In the genomic region with DNA sequence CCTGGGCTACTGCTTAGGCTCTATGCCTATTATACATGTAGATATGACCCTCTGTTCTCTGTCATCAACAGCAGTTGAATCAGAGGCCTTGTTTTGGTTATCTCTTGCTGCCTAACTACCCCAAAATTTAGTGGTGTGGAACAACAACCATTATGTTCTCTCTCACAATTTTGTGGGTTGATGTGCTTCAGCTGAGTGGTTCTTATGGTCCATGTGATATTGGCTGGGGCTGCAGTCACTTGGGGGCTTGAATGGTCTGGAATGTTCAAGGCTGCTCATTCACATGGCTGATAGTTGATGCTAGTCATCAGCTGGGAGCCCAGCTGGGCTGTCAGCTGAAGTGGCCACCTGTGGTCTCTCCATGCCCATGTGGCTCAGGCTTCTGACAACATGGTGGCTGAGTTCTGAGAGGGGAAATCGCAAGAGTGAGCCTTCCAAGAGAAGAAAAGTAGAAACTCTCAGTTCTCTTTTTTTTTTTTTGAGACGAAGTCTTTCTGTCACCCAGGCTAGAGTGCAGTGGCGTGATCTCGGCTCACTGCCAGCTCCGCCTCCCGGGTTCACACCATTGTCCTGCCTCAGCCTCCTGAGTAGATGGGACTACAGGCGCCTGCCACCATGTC, we compare ENCODE assay signal across 10 cellular contexts. TPM values are rescaled to one million over a fixed set of nuclear protein-coding genes. Genes with fewer than 3 reads are reported as not detected.
DNase-seq lines count a peak whose midpoint lies in the region; ATAC-seq, FAIRE-seq and TF ChIP-seq lines count a peak whose summit lies in the region.
"Had no signal": no experiment of that assay in that cellular context is flagged by ENCODE, and none has a peak within 500 bp of the region (broad histone marks: within the 10 kb centered on the region; RNA-seq: fewer than 3 reads in every experiment).

No MANE protein-coding gene starts in this region.

- WGBS in prostate gland: 80% methylated on average over 7 of the region's 7 CpGs

- H3K4me3 ChIP-seq in BLaER1 (no peak overlapping the region), OCI-LY7 (ENCODE audit: low read depth, low read length, poor library complexity, severe bottlenecking) (peak overlapping the region; percentile 14), prostate gland (no peak overlapping the region)
- no peak overlapping the region for H3K4me3 ChIP-seq in effector memory CD4-positive, alpha-beta T cell (ENCODE audit: insufficient read depth, low read depth, low read length, poor library complexity, severe bottlenecking)

- no peak for TF ChIP-seq CTCF in OCI-LY7 (conservative IDR thresholded peaks at IDR 0.05; ENCODE audit: low read length)
- TF ChIP-seq CTCF in prostate gland (IDR thresholded peaks at IDR 0.05): no peak

- H3K4me3 Mint-ChIP-seq in activated T-helper 1 cell treated with anti-CD3 and anti-CD28 coated beads, Interleukin-12 subunit alpha, Interleukin-12 subunit beta, Interleukin-2, Interleukin-4 antibody, amounts not matched to agents 30 ng/mL and 10 ng/mL and 1 ng/mL, durations not matched to agents 14 hours and 24 hours and 36 hours: no peak overlapping the region
- H3K4me3 Mint-ChIP-seq: T-helper 1 cell treated with Interleukin-12 subunit alpha and Interleukin-12 subunit beta and Interleukin-4 antibody, amounts not matched to agents 30 μg/mL and 1 μg/mL, for 36 hours had no signal

- H3K27me3 Mint-ChIP-seq in activated T-helper 1 cell treated with anti-CD3 and anti-CD28 coated beads, Interleukin-12 subunit alpha, Interleukin-12 subunit beta, Interleukin-2, Interleukin-4 antibody, amounts not matched to agents 30 ng/mL and 10 ng/mL and 1 ng/mL, durations not matched to agents 14 hours and 24 hours and 36 hours (ENCODE audit: insufficient read depth): no peaks in the 10 kb centered on the region

- peak; percentile 49 for DNase-seq in GM19239 (ENCODE audit: insufficient read length, low spot score)
- DNase-seq in OCI-LY7 (ENCODE audit: low spot score): peak; percentile 98
- no peak for DNase-seq in prostate gland (ENCODE audit: low spot score)
- DNase-seq in activated T-helper 1 cell treated with anti-CD3 and anti-CD28 coated beads, Interleukin-12 subunit alpha, Interleukin-12 subunit beta, Interleukin-2, Interleukin-4 antibody, amounts not matched to agents 30 ng/mL and 10 ng/mL and 1 ng/mL, durations not matched to agents 14 hours and 24 hours and 36 hours (ENCODE audit: low spot score): no peak
- no peak for DNase-seq in NCI-H1048 (lab: John Stamatoyannopoulos, UW)
- no peak for DNase-seq in effector memory CD4-positive, alpha-beta T cell

- H3K9me3 ChIP-seq in BLaER1 (0 out of 2 replicates have a peak, but pooled peaks cover 6% of the 10 kb centered on the region), OCI-LY7 (ENCODE audit: low read length) (peaks cover 10% of the 10 kb centered on the region; the same call in 1 of the 2 replicates), prostate gland (no peaks in the 10 kb centered on the region)
- H3K9me3 ChIP-seq in effector memory CD4-positive, alpha-beta T cell (ENCODE audit: control insufficient read depth, low read length): no peaks in the 10 kb centered on the region

- TF ChIP-seq POLR2A in prostate gland (IDR thresholded peaks at IDR 0.05): no peak

- no peaks in the 10 kb centered on the region for H3K27me3 ChIP-seq in BLaER1
- H3K27me3 ChIP-seq in prostate gland (replicated peaks; ENCODE audit: insufficient read depth): no peaks in the 10 kb centered on the region
- H3K27me3 ChIP-seq in effector memory CD4-positive, alpha-beta T cell (replicated peaks; ENCODE audit: control insufficient read depth, insufficient read depth, low read length, poor library complexity, severe bottlenecking): no peaks in the 10 kb centered on the region

- H3K27ac ChIP-seq in BLaER1 (peak overlapping the region; percentile 73), OCI-LY7 (ENCODE audit: low read depth, low read length, poor library complexity, severe bottlenecking) (peak overlapping the region; percentile 97), prostate gland (no peak overlapping the region)
- H3K27ac ChIP-seq in effector memory CD4-positive, alpha-beta T cell (ENCODE audit: insufficient read depth, low read length, poor library complexity, severe bottlenecking): no peak overlapping the region

- peaks cover 1% of the 10 kb centered on the region for H3K36me3 Mint-ChIP-seq in activated T-helper 1 cell treated with anti-CD3 and anti-CD28 coated beads, Interleukin-12 subunit alpha, Interleukin-12 subunit beta, Interleukin-2, Interleukin-4 antibody, amounts not matched to agents 30 ng/mL and 10 ng/mL and 1 ng/mL, durations not matched to agents 14 hours and 24 hours and 36 hours (ENCODE audit: low read depth)

- intact Hi-C loops in OCI-LY7 (cut with micrococcal nuclease; ENCODE audit: unreplicated experiment): loop anchor here (2.0 to 5.0 kb wide), 2 partner anchors 151 to 154 kb away; partner anchors contain the start of genes MCM8 and TRMT6
- intact Hi-C loops in prostate gland (cut with DNase I): no loop called here
- intact Hi-C loops in activated T-helper 1 cell treated with anti-CD3 and anti-CD28 coated beads, Interleukin-12 subunit alpha, Interleukin-12 subunit beta, Interleukin-2, Interleukin-4 antibody, amounts not matched to agents 30 ng/mL and 10 ng/mL and 1 ng/mL, durations not matched to agents 14 hours and 24 hours and 36 hours (cut with micrococcal nuclease): no loop called here

- POLR2A ChIA-PET in OCI-LY7 (lab: Charles Lee): interaction anchor here (0.6 to 3.1 kb wide), 13 partner anchors 10 to 229 kb away, joined by 3 to 14 read pairs (median 6); partner anchors contain the start of gene MCM8

- H2AFZ ChIP-seq in OCI-LY7 (ENCODE audit: low read length): peak overlapping the region; percentile 1; the same call in 1 of the 2 replicates

- H3K9ac ChIP-seq in BLaER1: 0 out of 2 replicates have a peak overlapping the region, but pooled peaks have one; percentile 9

- ATAC-seq in HG03025 (IDR thresholded peaks at IDR 0.05; ENCODE audit: low FRiP score, unreplicated experiment): peak; percentile 94

- no peaks in the 10 kb centered on the region for H4K20me1 ChIP-seq in BLaER1
- no peaks in the 10 kb centered on the region for H4K20me1 ChIP-seq in OCI-LY7 (ENCODE audit: insufficient read depth, low read length)

- H3K36me3 ChIP-seq in BLaER1 (peaks cover 37% of the 10 kb centered on the region), OCI-LY7 (ENCODE audit: insufficient read depth, low read length) (peaks cover 60% of the 10 kb centered on the region), prostate gland (no peaks in the 10 kb centered on the region)
- peaks cover 4% of the 10 kb centered on the region for H3K36me3 ChIP-seq in effector memory CD4-positive, alpha-beta T cell (ENCODE audit: control insufficient read depth, insufficient read depth, low read length)

- H3K4me2 ChIP-seq in BLaER1: peak overlapping the region; percentile 73
- peak overlapping the region; percentile 61 for H3K4me2 ChIP-seq in OCI-LY7 (ENCODE audit: low read length)

- FAIRE-seq in GM19239 (lab: Jason Lieb, UNC): peak; percentile 94
- FAIRE-seq: astrocyte had no signal

- H3K4me1 ChIP-seq in BLaER1 (peaks cover 80% of the 10 kb centered on the region), OCI-LY7 (ENCODE audit: insufficient read depth, low read length, poor library complexity, severe bottlenecking) (peaks cover 95% of the 10 kb centered on the region), prostate gland (replicated peaks) (no peaks in the 10 kb centered on the region)
- H3K4me1 ChIP-seq in effector memory CD4-positive, alpha-beta T cell (ENCODE audit: control insufficient read depth, insufficient read depth, low read length, poor library complexity, severe bottlenecking): no peaks in the 10 kb centered on the region

- peaks cover 33% of the 10 kb centered on the region; the same call in 1 of the 2 replicates for H3K79me2 ChIP-seq in OCI-LY7 (ENCODE audit: insufficient read depth, low read depth, low read length)

- H3K4me1 Mint-ChIP-seq in activated T-helper 1 cell treated with anti-CD3 and anti-CD28 coated beads, Interleukin-12 subunit alpha, Interleukin-12 subunit beta, Interleukin-2, Interleukin-4 antibody, amounts not matched to agents 30 ng/mL and 10 ng/mL and 1 ng/mL, durations not matched to agents 14 hours and 24 hours and 36 hours (ENCODE audit: low read depth): no peaks in the 10 kb centered on the region

- no peaks in the 10 kb centered on the region for H3K9me2 ChIP-seq in OCI-LY7 (ENCODE audit: insufficient read depth, low read length)

- H3K27ac Mint-ChIP-seq in activated T-helper 1 cell treated with anti-CD3 and anti-CD28 coated beads, Interleukin-12 subunit alpha, Interleukin-12 subunit beta, Interleukin-2, Interleukin-4 antibody, amounts not matched to agents 30 ng/mL and 10 ng/mL and 1 ng/mL, durations not matched to agents 14 hours and 24 hours and 36 hours: no peak overlapping the region
- H3K27ac Mint-ChIP-seq: T-helper 1 cell treated with Interleukin-12 subunit alpha and Interleukin-12 subunit beta and Interleukin-4 antibody, amounts not matched to agents 30 μg/mL and 1 μg/mL, for 36 hours had no signal

- CTCF ChIA-PET in OCI-LY7 (lab: Charles Lee; ENCODE audit: unreplicated experiment): no interaction called here

- H3K9me3 Mint-ChIP-seq in activated T-helper 1 cell treated with anti-CD3 and anti-CD28 coated beads, Interleukin-12 subunit alpha, Interleukin-12 subunit beta, Interleukin-2, Interleukin-4 antibody, amounts not matched to agents 30 ng/mL and 10 ng/mL and 1 ng/mL, durations not matched to agents 14 hours and 24 hours and 36 hours: no peaks in the 10 kb centered on the region
- H3K9me3 Mint-ChIP-seq: T-helper 1 cell treated with Interleukin-12 subunit alpha and Interleukin-12 subunit beta and Interleukin-4 antibody, amounts not matched to agents 30 μg/mL and 1 μg/mL, for 36 hours had no signal

- no TSS peak for BruUV-seq in OCI-LY7 (replicated peaks; lab: Mats Ljungman, UMichigan)

RNA-seq across cellular contexts. Expression of gene SHLD1, which starts 47.8 kb away (rescaled TPM):
- 19.4 and 29.6 TPM in 2 replicates for total RNA-seq in OCI-LY7 (2014; rRNA removed; shearing (Covaris generic))
- 31.2 and 31.5 TPM in 2 replicates for total RNA-seq in OCI-LY7 (2022)
- total RNA-seq in prostate gland: 10 to 100 TPM in 1 of 2 donors, 1 to 10 TPM in 1; 6.4 to 10.5 TPM
- total RNA-seq in activated T-helper 1 cell treated with anti-CD3 and anti-CD28 coated beads, Interleukin-12 subunit alpha, Interleukin-12 subunit beta, Interleukin-2, Interleukin-4 antibody, amounts not matched to agents 30 ng/mL and 10 ng/mL and 1 ng/mL, durations not matched to agents 14 hours and 24 hours and 36 hours: 8.1 and 10.8 TPM in 2 replicates

Comparison
In these comparisons a context has a peak if more than half of its experiments do, and no peak if none do; other contexts are left out.
1. H3K27ac ChIP-seq: peak in BLaER1 (single experiment) and OCI-LY7 (single experiment); none in prostate gland (0 of 2) and effector memory CD4-positive, alpha-beta T cell (single experiment).
2. DNase-seq: peak in GM19239 (single experiment) and OCI-LY7 (single experiment); none in prostate gland (single experiment), activated T-helper 1 cell treated with anti-CD3 and anti-CD28 coated beads, Interleukin-12 subunit alpha, Interleukin-12 subunit beta, Interleukin-2, Interleukin-4 antibody, amounts not matched to agents 30 ng/mL and 10 ng/mL and 1 ng/mL, durations not matched to agents 14 hours and 24 hours and 36 hours (single experiment), NCI-H1048 (single experiment) and effector memory CD4-positive, alpha-beta T cell (0 of 3).